ENCODE assay signal across 8 cellular contexts in genomic region chr15:90059208-90059985, GRCh38. TPM values are rescaled to one million over a fixed set of nuclear protein-coding genes. Genes with fewer than 3 reads are reported as not detected.
DNase-seq lines count a peak whose midpoint lies in the region; ATAC-seq and TF ChIP-seq lines count a peak whose summit lies in the region.

No MANE protein-coding gene starts in this region.

- no peaks in the 10 kb centered on the region for H3K9me3 ChIP-seq in thymus (ENCODE audit: control insufficient read depth)
- no peaks in the 10 kb centered on the region for H3K9me3 ChIP-seq in A673 (ENCODE audit: low read depth, low read length, poor library complexity, severe bottlenecking)

- H3K4me1 ChIP-seq in thymus (ENCODE audit: control insufficient read depth, insufficient read depth, low read length) (peaks cover 15% of the 10 kb centered on the region), A673 (ENCODE audit: insufficient read depth, low read length, poor library complexity, severe bottlenecking) (peaks cover 13% of the 10 kb centered on the region)

- TF ChIP-seq CTCF in HL-60 (IDR thresholded peaks at IDR 0.05; ENCODE audit: insufficient read depth, low read length) (no peak), nephron (IDR thresholded peaks at IDR 0.05; ENCODE audit: unreplicated experiment in 3 of 3) (no peak), A673 (conservative IDR thresholded peaks at IDR 0.05; ENCODE audit: low read depth, low read length) (no peak)

- no peak overlapping the region for H3K4me3 Mint-ChIP-seq in nephron

- H3K9me3 Mint-ChIP-seq in nephron = no peaks in the 10 kb centered on the region

- 38% methylated on average over 21 of the region's 21 CpGs for WGBS in thymus

- H3K4me3 ChIP-seq in HL-60 (replicated peaks; ENCODE audit: insufficient read depth, low read length) (no peak overlapping the region), thymus (ENCODE audit: low read length) (no peak overlapping the region), A673 (ENCODE audit: low read depth, low read length, poor library complexity, severe bottlenecking) (no peak overlapping the region)

- intact Hi-C loops in A673 (cut with micrococcal nuclease; ENCODE audit: unreplicated experiment) = no loop called here

- H3K27me3 ChIP-seq in HL-60 (ENCODE audit: insufficient read depth, poor library complexity, severe bottlenecking) = no peaks in the 10 kb centered on the region
- no peaks in the 10 kb centered on the region for H3K27me3 ChIP-seq in thymus (ENCODE audit: control insufficient read depth, insufficient read depth)
- H3K27me3 ChIP-seq in A673 (replicated peaks; ENCODE audit: insufficient read depth, low read depth, low read length, poor library complexity) = no peaks in the 10 kb centered on the region

- CTCF ChIA-PET in A673 (lab: Charles Lee) = no interaction called here

- peak overlapping the region; percentile 84 for H3K27ac ChIP-seq in HL-60 (replicated peaks)
- peak overlapping the region; percentile 79 for H3K27ac ChIP-seq in thymus (ENCODE audit: low read depth)
- H3K27ac ChIP-seq in A673 (ENCODE audit: low read depth, low read length, poor library complexity, severe bottlenecking) = no peak overlapping the region

- peak; percentile 84 for ATAC-seq in GM19468 (IDR thresholded peaks at IDR 0.05; ENCODE audit: extremely low read depth, unreplicated experiment)

- H3K36me3 Mint-ChIP-seq in nephron (ENCODE audit: low read depth) = peaks cover 4% of the 10 kb centered on the region

- H3K27ac Mint-ChIP-seq in nephron = peak overlapping the region in 2 of 3 experiments; percentile 66 to 70

- POLR2A ChIA-PET in A673 (lab: Charles Lee; ENCODE audit: low non-redundant PET) = no interaction called here

- no TSS peak for BruUV-seq in A673 (replicated peaks; lab: Mats Ljungman, UMichigan)

- peaks cover 3% of the 10 kb centered on the region for H3K27me3 Mint-ChIP-seq in nephron (ENCODE audit: low read depth)

- DNase-seq in C1 segment of cervical spinal cord (lab: John Stamatoyannopoulos, UW) (peak in 11 of 14 donors; percentile 16 to 77 (median 54)), HL-60 (ENCODE audit: low read depth in 1 of 2, low spot score in 1 of 2) (peak; percentile 99 to 100), A673 (ENCODE audit: low spot score) (no peak)
- DNase-seq in activated CD4-positive, alpha-beta T cell treated with anti-CD3 and anti-CD28 coated beads for 24 hours (ENCODE audit: low read depth in 2 of 2) = peak; percentile 68 to 74
- DNase-seq in effector CD4-positive, alpha-beta T cell = peak; percentile 37

- H3K4me1 Mint-ChIP-seq in nephron = peaks cover 41% of the 10 kb centered on the region

- H3K36me3 ChIP-seq in thymus (ENCODE audit: control insufficient read depth, insufficient read depth) (peaks cover 4% of the 10 kb centered on the region), A673 (ENCODE audit: insufficient read depth, low read length, poor library complexity, severe bottlenecking) (no peaks in the 10 kb centered on the region)

RNA-seq across cellular contexts. Expression of gene IDH2, which starts 42.9 kb away (rescaled TPM):
- 68.7 TPM for polyA plus RNA-seq in thymus
- total RNA-seq in A673 (2021) = 99.0 and 120 TPM in 2 replicates

RNA-seq across cellular contexts. Expression of gene ZNF710, which starts 58.3 kb away (rescaled TPM):
- 21.9 TPM for polyA plus RNA-seq in thymus
- 25.2 and 27.3 TPM in 2 replicates for total RNA-seq in A673 (2021)
